Comparison of ENCODE assay signal across 11 cellular contexts in genomic region chr2:66305714-66306113, GRCh38.
DNase-seq lines count a peak whose midpoint lies in the region; ATAC-seq, FAIRE-seq and TF ChIP-seq lines count a peak whose summit lies in the region.
"Had no signal": no experiment of that assay in that cellular context is flagged by ENCODE, and none has a peak within 500 bp of the region (broad histone marks: within the 10 kb centered on the region; RNA-seq: fewer than 3 reads in every experiment).

No MANE protein-coding gene starts in this region.

- H3K79me2 ChIP-seq in trophoblast cell (ENCODE audit: control insufficient read depth, insufficient read depth, low read length, poor library complexity) = no peaks in the 10 kb centered on the region

- no peak for TF ChIP-seq CTCF in BE2C (IDR thresholded peaks at IDR 0.05; ENCODE audit: low read depth, low read length)

- H3K4me3 ChIP-seq in BE2C (ENCODE audit: low read depth, low read length) = no peak overlapping the region
- H3K4me3 ChIP-seq in trophoblast cell (ENCODE audit: low read depth, low read length) = no peak overlapping the region

- H4K8ac ChIP-seq in trophoblast cell (ENCODE audit: low read depth, low read length) = no peak overlapping the region

- H2BK5ac ChIP-seq in trophoblast cell (ENCODE audit: low read depth, low read length, poor library complexity) = no peak overlapping the region

- TF ChIP-seq POLR2A in H54 (IDR thresholded peaks at IDR 0.05; ENCODE audit: low read depth, low read length) = no peak

- no peak overlapping the region for H3K9ac ChIP-seq in trophoblast cell (ENCODE audit: low read length)

- ATAC-seq in HG02973 (IDR thresholded peaks at IDR 0.05; ENCODE audit: unreplicated experiment) = no peak

- H2AFZ ChIP-seq in trophoblast cell (ENCODE audit: insufficient read depth, low read length, poor library complexity) = no peak overlapping the region

- H3K79me1 ChIP-seq in trophoblast cell (ENCODE audit: low read length) = no peaks in the 10 kb centered on the region

- H3K4me2 ChIP-seq in trophoblast cell (ENCODE audit: low read length) = no peak overlapping the region

- H3K36me3 ChIP-seq in BE2C (no peaks in the 10 kb centered on the region), trophoblast cell (ENCODE audit: control insufficient read depth in 1 of 2, insufficient read depth in 2 of 2, low read length in 2 of 2) (no peaks in the 10 kb centered on the region)

- H3K27ac ChIP-seq in trophoblast cell (ENCODE audit: low read depth, low read length) = no peak overlapping the region

- no peak overlapping the region for H3K4ac ChIP-seq in trophoblast cell (ENCODE audit: low read depth, low read length)

- no peak for FAIRE-seq in H54 (lab: Jason Lieb, UNC)
- FAIRE-seq: TTC549 had no signal

- H3K23ac ChIP-seq in trophoblast cell (ENCODE audit: low read length) = no peak overlapping the region

- peak; percentile 93 for DNase-seq in DMS79 (lab: John Stamatoyannopoulos, UW)
- DNase-seq in NCI-H748 (lab: John Stamatoyannopoulos, UW; ENCODE audit: unreplicated experiment) = peak; percentile 94
- peak; percentile 96 for DNase-seq in foreskin melanocyte
- peak in 9 of 10 donors; percentile 30 to 95 (median 44) for DNase-seq in posterior cingulate gyrus
- no peak for DNase-seq in BE2C
- no peak for DNase-seq in trophoblast cell
- DNase-seq in H54 (ENCODE audit: insufficient read length, low spot score) = no peak
- DNase-seq: activated effector memory CD4-positive, alpha-beta T cell treated with Interleukin-2 at 50 U/mL for 16 hours; CD4-positive, CD25-positive, alpha-beta regulatory T cell had no signal

- no peak overlapping the region for H3K14ac ChIP-seq in trophoblast cell (ENCODE audit: low read length)

- H3K18ac ChIP-seq in trophoblast cell (ENCODE audit: low read length) = no peak overlapping the region

- no peak overlapping the region for H4K91ac ChIP-seq in trophoblast cell (ENCODE audit: low read depth, low read length)

- no peak overlapping the region for H2BK12ac ChIP-seq in trophoblast cell (ENCODE audit: low read length)

- no peak overlapping the region for H2AK5ac ChIP-seq in trophoblast cell (ENCODE audit: low read length)

- H3K27me3 ChIP-seq in BE2C (no peaks in the 10 kb centered on the region), trophoblast cell (ENCODE audit: insufficient read depth, low read length) (no peaks in the 10 kb centered on the region)

- no CpG with 5 or more reads among the region's 12 CpGs for WGBS in trophoblast cell (ENCODE audit: extremely low coverage, insufficient coverage, insufficient read length)

- intact Hi-C loops in posterior cingulate gyrus (cut with DNase I) = no loop called here

- H2BK120ac ChIP-seq in trophoblast cell (ENCODE audit: insufficient read depth, low read length, poor library complexity) = no peak overlapping the region

- H3K9me3 ChIP-seq in BE2C = no peaks in the 10 kb centered on the region
- H3K9me3 ChIP-seq in trophoblast cell (ENCODE audit: insufficient read depth, low read depth, low read length) = no peaks in the 10 kb centered on the region

- H3K4me1 ChIP-seq in BE2C (no peaks in the 10 kb centered on the region), trophoblast cell (ENCODE audit: control insufficient read depth in 1 of 2, insufficient read depth in 2 of 2, low read length in 2 of 2) (peaks cover 4% of the 10 kb centered on the region in 2 experiments)

- H4K12ac ChIP-seq in trophoblast cell (ENCODE audit: low read depth, low read length) = no peak overlapping the region

Comparison
In these comparisons a context has a peak if more than half of its experiments do, and no peak if none do; other contexts are left out.
1. DNase-seq: peak in DMS79 (single experiment), NCI-H748 (single experiment), foreskin melanocyte (single experiment) and posterior cingulate gyrus (9 of 10); none in BE2C (single experiment), trophoblast cell (0 of 2) and H54 (single experiment).